In genomic region chr14:89032086-89032649, GRCh38 we compare ENCODE assay signal across 17 cellular contexts.
"Had no signal": no experiment of that assay in that cellular context is flagged by ENCODE, and none has a peak within 500 bp of the region (broad histone marks: within the 10 kb centered on the region; RNA-seq: fewer than 3 reads in every experiment).

No MANE protein-coding gene starts in this region.

- H3K27ac ChIP-seq: cardiac muscle cell, dorsolateral prefrontal cortex, gastroesophageal sphincter, heart right ventricle, left lung, pancreas had no signal

- DNase-seq: activated CD4-positive, alpha-beta T cell treated with anti-CD3 and anti-CD28 coated beads, Interleukin-2, amount 50 U/mL, for 4 hours; activated T-cell treated with anti-CD3 and anti-CD28 coated beads for 4 hours; dorsolateral prefrontal cortex; erythroblast; heart right ventricle; kidney; left lung; mammary epithelial cell; mucosa of descending colon; naive thymus-derived CD4-positive, alpha-beta T cell; pancreas; stimulated activated CD4-positive, alpha-beta T cell treated with anti-CD3 and anti-CD28 coated beads, Interleukin-12 subunit alpha, Interleukin-12 subunit beta, amount 100 ng/mL, for 4 hours; stimulated activated CD4-positive, alpha-beta T cell treated with anti-CD3 and anti-CD28 coated beads, Interleukin-2, amount 100 ng/mL, for 24 hours had no signal

- H3K4me3 Mint-ChIP-seq: activated naive CD4-positive, alpha-beta T cell treated with anti-CD3 and anti-CD28 coated beads, Interleukin-2, amount 50 U/mL, for 24 hours; naive thymus-derived CD4-positive, alpha-beta T cell had no signal

- H3K9me3 Mint-ChIP-seq: activated naive CD4-positive, alpha-beta T cell treated with anti-CD3 and anti-CD28 coated beads, Interleukin-2, amount 50 U/mL, for 24 hours had no signal

- H3K27me3 ChIP-seq: pancreas had no signal

- H3K27ac Mint-ChIP-seq: activated naive CD4-positive, alpha-beta T cell treated with anti-CD3 and anti-CD28 coated beads, Interleukin-2, amount 50 U/mL, for 24 hours; naive thymus-derived CD4-positive, alpha-beta T cell had no signal

- H3K36me3 Mint-ChIP-seq: activated naive CD4-positive, alpha-beta T cell treated with anti-CD3 and anti-CD28 coated beads, Interleukin-2, amount 50 U/mL, for 24 hours had no signal

- FAIRE-seq: kidney, pancreas had no signal

- ATAC-seq: activated CD4-positive, CD25-positive, alpha-beta regulatory T cell treated with anti-CD3 and anti-CD28 coated beads, Interleukin-2, amount 50 U/mL, for 24 hours; gastroesophageal sphincter; heart right ventricle; left lung; mucosa of descending colon; naive thymus-derived CD4-positive, alpha-beta T cell; pancreas had no signal

- H3K4me3 ChIP-seq: cardiac muscle cell, dorsolateral prefrontal cortex, gastroesophageal sphincter, heart right ventricle, left lung, mucosa of descending colon, pancreas had no signal

- H3K4me1 Mint-ChIP-seq: activated naive CD4-positive, alpha-beta T cell treated with anti-CD3 and anti-CD28 coated beads, Interleukin-2, amount 50 U/mL, for 24 hours had no signal

- H3K9me3 ChIP-seq: gastroesophageal sphincter, left lung, mucosa of descending colon, pancreas had no signal

- H3K36me3 ChIP-seq: cardiac muscle cell, gastroesophageal sphincter, heart right ventricle, left lung, pancreas had no signal
